In genomic region chr12:3218846-3219632, GRCh38 we compare ENCODE assay signal across 10 cellular contexts.
DNase-seq lines count a peak whose midpoint lies in the region; TF ChIP-seq lines count a peak whose summit lies in the region.
"Had no signal": no experiment of that assay in that cellular context is flagged by ENCODE, and none has a peak within 500 bp of the region (broad histone marks: within the 10 kb centered on the region; RNA-seq: fewer than 3 reads in every experiment).

No MANE protein-coding gene starts in this region.

- 81% methylated on average over 18 of the region's 18 CpGs for WGBS in mesenchymal stem cell

- peak overlapping the region in 1 of 2 experiments; percentile 0 for H3K4ac ChIP-seq in mesenchymal stem cell (ENCODE audit: low read depth in 1 of 2, low read length in 2 of 2)

- peak overlapping the region; percentile 47 for H4K91ac ChIP-seq in mesenchymal stem cell (ENCODE audit: low read length)

- H3K14ac ChIP-seq in mesenchymal stem cell (ENCODE audit: low read length in 2 of 2) = peak overlapping the region in 1 of 2 experiments; percentile 79

- H3K27me3 ChIP-seq in mesenchymal stem cell (ENCODE audit: control insufficient read depth in 1 of 2, insufficient read depth in 1 of 2, low read length in 2 of 2) (no peaks in the 10 kb centered on the region), uterus (no peaks in the 10 kb centered on the region)

- H3K9me3 ChIP-seq in mesenchymal stem cell (ENCODE audit: control insufficient read depth, low read length) = no peaks in the 10 kb centered on the region
- no peaks in the 10 kb centered on the region for H3K9me3 ChIP-seq in uterus

- TF ChIP-seq POLR2A in uterus (IDR thresholded peaks at IDR 0.05) = no peak

- H3K4me1 ChIP-seq in mesenchymal stem cell (ENCODE audit: control insufficient read depth, insufficient read depth, low read depth, low read length) = peaks cover 32% of the 10 kb centered on the region
- H3K4me1 ChIP-seq in uterus = peaks cover 10 to 14% of the 10 kb centered on the region in 2 donors

- peak overlapping the region; percentile 31 to 79 for H2BK12ac ChIP-seq in mesenchymal stem cell (ENCODE audit: low read length in 2 of 2)

- intact Hi-C loops in uterus (cut with DNase I; ENCODE audit: low total_unique reads) = no loop called here

- H2BK120ac ChIP-seq in mesenchymal stem cell (ENCODE audit: low read depth, low read length) = no peak overlapping the region

- H2AK5ac ChIP-seq in mesenchymal stem cell (ENCODE audit: low read length, severe bottlenecking) = no peak overlapping the region

- peak overlapping the region; percentile 51 for H3K9ac ChIP-seq in mesenchymal stem cell (ENCODE audit: low read length)

- H3K4me3 ChIP-seq in mesenchymal stem cell (ENCODE audit: insufficient read depth in 1 of 2, low read depth in 1 of 2, low read length in 2 of 2) (peak overlapping the region in 1 of 2 experiments; percentile 42), uterus (no peak overlapping the region)

- TF ChIP-seq CTCF in uterus (IDR thresholded peaks at IDR 0.05) = no peak

- peaks cover 0 to 42% of the 10 kb centered on the region in 2 experiments for H3K36me3 ChIP-seq in mesenchymal stem cell (ENCODE audit: control insufficient read depth in 1 of 2, insufficient read depth in 2 of 2, low read depth in 1 of 2, low read length in 2 of 2)
- no peaks in the 10 kb centered on the region for H3K36me3 ChIP-seq in uterus

- no peak overlapping the region for H2AFZ ChIP-seq in mesenchymal stem cell (ENCODE audit: low read depth, low read length)

- peak overlapping the region in 1 of 2 experiments; percentile 79 for H3K23ac ChIP-seq in mesenchymal stem cell (ENCODE audit: low read length in 2 of 2)

- DNase-seq in NCI-H1694 treated with DMSO at 0.1 percent for 48 hours (lab: John Stamatoyannopoulos, UW) (peak; percentile 30), NCI-H1694 (lab: John Stamatoyannopoulos, UW) (no peak), cerebellum (ENCODE audit: low spot score) (peak; percentile 57), mesenchymal stem cell (no peak), uterus (no peak), HT-29 (ENCODE audit: low spot score) (no peak), GM19238 (ENCODE audit: insufficient read length, low spot score) (no peak)
- DNase-seq in activated CD4-positive, alpha-beta T cell treated with anti-CD3 and anti-CD28 coated beads, Interleukin-2, amount 50 U/mL, for 4 hours = no peak
- DNase-seq: activated T-cell treated with anti-CD3 and anti-CD28 coated beads, Interleukin-2, amount 50 U/mL, for 72 hours; PC-3 had no signal

- peaks cover 14% of the 10 kb centered on the region for H3K79me1 ChIP-seq in mesenchymal stem cell (replicated peaks; ENCODE audit: low read length, poor library complexity, severe bottlenecking)

- H2BK5ac ChIP-seq in mesenchymal stem cell (ENCODE audit: low read depth, low read length, poor library complexity, severe bottlenecking) = no peak overlapping the region

- peak overlapping the region; percentile 17 for H2BK15ac ChIP-seq in mesenchymal stem cell (ENCODE audit: low read depth, poor library complexity, severe bottlenecking)

- peak overlapping the region; percentile 54 for H4K8ac ChIP-seq in mesenchymal stem cell (ENCODE audit: low read length)

- peak overlapping the region; percentile 14 to 86 for H3K18ac ChIP-seq in mesenchymal stem cell (ENCODE audit: low read depth in 1 of 2, low read length in 2 of 2)

- no peak overlapping the region for H3K4me2 ChIP-seq in mesenchymal stem cell (ENCODE audit: low read length, poor library complexity, severe bottlenecking)

- H3K27ac ChIP-seq in mesenchymal stem cell (ENCODE audit: low read length, poor library complexity, severe bottlenecking) (no peak overlapping the region), uterus (peak overlapping the region; percentile 81 to 84)

Comparison
In these comparisons a context has a peak if more than half of its experiments do, and no peak if none do; other contexts are left out.
1. DNase-seq: peak in NCI-H1694 treated with DMSO at 0.1 percent for 48 hours (single experiment) and cerebellum (single experiment); none in NCI-H1694 (single experiment), mesenchymal stem cell (single experiment), uterus (0 of 2), activated CD4-positive, alpha-beta T cell treated with anti-CD3 and anti-CD28 coated beads, Interleukin-2, amount 50 U/mL, for 4 hours (0 of 2), HT-29 (single experiment) and GM19238 (single experiment).